ENCODE assay signal across 9 cellular contexts in the genomic region with DNA sequence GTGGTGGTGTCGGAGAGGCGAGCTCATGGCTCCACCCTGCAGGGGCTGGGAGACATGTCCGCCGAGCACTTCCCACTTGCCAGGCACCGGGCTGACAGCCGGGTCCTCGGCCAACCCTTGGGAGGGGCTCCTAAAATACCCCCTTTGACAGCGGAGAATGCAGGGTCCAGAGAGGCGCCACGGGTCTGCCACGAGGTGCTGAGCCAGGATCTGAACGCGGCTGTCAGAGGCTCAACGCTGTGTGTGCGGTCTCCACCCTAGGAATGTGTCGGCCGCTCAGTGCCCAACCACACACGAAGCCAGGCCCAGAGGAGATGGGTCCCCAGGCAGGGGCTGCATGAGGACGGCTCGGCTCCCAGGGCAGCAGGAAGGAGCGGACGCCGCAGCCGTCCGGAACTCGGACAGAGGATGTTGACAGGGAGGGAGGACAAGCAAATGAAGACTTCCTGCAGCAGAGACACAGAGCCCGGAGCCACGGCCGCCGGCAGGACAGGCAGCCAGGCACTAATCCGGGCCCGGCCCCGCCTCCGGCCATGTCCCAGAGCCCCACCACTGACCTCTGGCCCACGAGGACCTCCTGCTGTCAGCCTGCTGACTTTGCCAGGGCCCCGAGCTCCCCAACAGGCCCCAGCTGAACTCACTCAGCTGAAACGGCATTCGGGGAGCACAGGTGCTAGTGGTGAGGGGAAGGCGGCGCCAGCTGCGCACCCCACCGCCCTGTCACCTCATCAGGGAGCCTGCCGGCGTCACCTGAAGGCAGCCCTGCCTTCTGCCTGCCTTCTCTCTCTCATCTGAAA. TPM values are rescaled to one million over a fixed set of nuclear protein-coding genes. Genes with fewer than 3 reads are reported as not detected.
DNase-seq lines count a peak whose midpoint lies in the region; TF ChIP-seq lines count a peak whose summit lies in the region.
"Had no signal": no experiment of that assay in that cellular context is flagged by ENCODE, and none has a peak within 500 bp of the region (broad histone marks: within the 10 kb centered on the region; RNA-seq: fewer than 3 reads in every experiment).

No MANE protein-coding gene starts in this region.

- WGBS in GM23248 (ENCODE audit: low coverage in 1 of 2, low lambda C conversion rate in 2 of 2, missing lambda C conversion rate in 2 of 2), 2 experiments = 29 to 30% methylated on average over 33 to 43 of the region's 44 CpGs
- 22 to 29% methylated on average over 32 to 33 of the region's 44 CpGs for WGBS in tibial nerve, 2 donors

- TF ChIP-seq CTCF in ascending aorta (IDR thresholded peaks at IDR 0.05) = no peak
- no peak for TF ChIP-seq CTCF in tibial nerve (IDR thresholded peaks at IDR 0.05)
- no peak for TF ChIP-seq CTCF in MM.1S (IDR thresholded peaks at IDR 0.05; ENCODE audit: low read length)

- no peak for TF ChIP-seq EP300 in tibial nerve (IDR thresholded peaks at IDR 0.05)

- H2AFZ ChIP-seq in GM23248 (peak overlapping the region; percentile 48), MM.1S (ENCODE audit: low read length) (no peak overlapping the region)

- H3K9me3 ChIP-seq in GM23248 (ENCODE audit: low read depth) (no peaks in the 10 kb centered on the region), ascending aorta (no peaks in the 10 kb centered on the region), tibial nerve (no peaks in the 10 kb centered on the region), MM.1S (replicated peaks; ENCODE audit: insufficient read depth, low read length) (no peaks in the 10 kb centered on the region)

- H3K4me1 ChIP-seq in GM23248 (ENCODE audit: insufficient read depth) (peaks cover 10% of the 10 kb centered on the region; the same call in 1 of the 2 replicates), ascending aorta (peaks cover 0 to 12% of the 10 kb centered on the region in 2 donors), tibial nerve (peaks cover 0 to 63% (median 22%) of the 10 kb centered on the region in 4 donors), MM.1S (ENCODE audit: low read length) (no peaks in the 10 kb centered on the region)

- H3K9ac ChIP-seq in GM23248 = peak overlapping the region; percentile 28
- H3K9ac ChIP-seq in MM.1S (ENCODE audit: low read length) = no peak overlapping the region

- H4K20me1 ChIP-seq in GM23248 (ENCODE audit: insufficient read depth) (no peaks in the 10 kb centered on the region), MM.1S (ENCODE audit: insufficient read depth, low read length) (no peaks in the 10 kb centered on the region)

- H3K4me2 ChIP-seq in GM23248 (ENCODE audit: unreplicated experiment) (peak overlapping the region; percentile 40), MM.1S (ENCODE audit: low read depth, low read length) (no peak overlapping the region)

- no peaks in the 10 kb centered on the region for H3K27me3 ChIP-seq in GM23248 (replicated peaks; ENCODE audit: insufficient read depth)
- H3K27me3 ChIP-seq in ascending aorta = no peaks in the 10 kb centered on the region
- H3K27me3 ChIP-seq in tibial nerve = no peaks in the 10 kb centered on the region
- H3K27me3 ChIP-seq in MM.1S (replicated peaks; ENCODE audit: insufficient read depth, low read length) = peaks cover 33% of the 10 kb centered on the region

- no peak for TF ChIP-seq POLR2A in tibial nerve (IDR thresholded peaks at IDR 0.05)

- H3F3A ChIP-seq in GM23248 (ENCODE audit: insufficient read depth) (no peaks in the 10 kb centered on the region), MM.1S (ENCODE audit: insufficient read depth, low read length) (no peaks in the 10 kb centered on the region)

- in situ Hi-C loops in GM23248 (cut with MboI) = no loop called here

- DNase-seq in GM23248 (peak; percentile 55), ascending aorta (ENCODE audit: low spot score in 2 of 2) (no peak), left kidney (ENCODE audit: low read depth, low spot score) (peak; percentile 77), tibial nerve (ENCODE audit: low spot score in 2 of 2) (no peak), HPDE6-E6E7 (ENCODE audit: extremely low spot score) (no peak), MM.1S (no peak), mesenteric fat pad (ENCODE audit: low spot score) (no peak)
- DNase-seq in activated effector memory CD4-positive, alpha-beta T cell treated with Interleukin-2 at 50 U/mL for 16 hours = no peak
- DNase-seq: NCI-H2171 treated with DMSO at 0.1 percent for 48 hours had no signal

- H3K9me2 ChIP-seq in GM23248 (ENCODE audit: insufficient read depth) = no peaks in the 10 kb centered on the region
- H3K9me2 ChIP-seq in MM.1S (replicated peaks; ENCODE audit: insufficient read depth, low read length) = no peaks in the 10 kb centered on the region

- H3K79me2 ChIP-seq in GM23248 (ENCODE audit: insufficient read depth) (peaks cover 97% of the 10 kb centered on the region), MM.1S (ENCODE audit: low read length) (no peaks in the 10 kb centered on the region)

- H3K27ac ChIP-seq in GM23248 = no peak overlapping the region
- H3K27ac ChIP-seq in ascending aorta = peak overlapping the region in 1 of 2 donors; percentile 25
- peak overlapping the region in 2 of 4 donors; percentile 47 to 60 for H3K27ac ChIP-seq in tibial nerve
- H3K27ac ChIP-seq in MM.1S (ENCODE audit: low read length) = no peak overlapping the region

- no peaks in the 10 kb centered on the region for H3K36me3 ChIP-seq in GM23248 (ENCODE audit: low read depth)
- H3K36me3 ChIP-seq in ascending aorta = no peaks in the 10 kb centered on the region
- no peaks in the 10 kb centered on the region for H3K36me3 ChIP-seq in tibial nerve
- H3K36me3 ChIP-seq in MM.1S (replicated peaks; ENCODE audit: insufficient read depth, low read length) = no peaks in the 10 kb centered on the region

- intact Hi-C loops in ascending aorta (cut with DNase I) = no loop called here

- H3K4me3 ChIP-seq in GM23248 (peak overlapping the region; percentile 54), ascending aorta (peak overlapping the region; percentile 18 to 52), tibial nerve (peak overlapping the region in 3 of 4 donors; percentile 1 to 34 (median 31)), MM.1S (ENCODE audit: low read length) (no peak overlapping the region)

RNA-seq across cellular contexts. Expression of a gene that starts 12.8 kb away (rescaled TPM):
- 8.3 and 9.0 TPM in 2 replicates for total RNA-seq in GM23248 (2014; rRNA removed; shearing (Covaris generic))
- polyA plus RNA-seq in GM23248 (2016; fragmentation: Nextera tagmentation; extraction: Ambion mirVana) = 6.7 and 7.3 TPM in 2 replicates
- total RNA-seq in ascending aorta (12.7 TPM), tibial nerve (10 to 100 TPM; 10.3 to 20.1 (median 13.1) TPM), mesenteric fat pad (19.3 TPM)

RNA-seq across cellular contexts. Expression of a gene that starts 46.0 kb away (rescaled TPM):
- total RNA-seq in GM23248 (2014; rRNA removed; shearing (Covaris generic)) = 25.9 and 36.3 TPM in 2 replicates
- polyA plus RNA-seq in GM23248 (2016; fragmentation: Nextera tagmentation; extraction: Ambion mirVana) = 32.1 and 36.6 TPM in 2 replicates
- total RNA-seq in ascending aorta (15.9 TPM), tibial nerve (10 to 100 TPM in 3 of 4 donors, 1 to 10 TPM in 1; 9.2 to 28.2 (median 13.7) TPM), mesenteric fat pad (13.5 TPM)

Comparison
In these comparisons a context has a peak if more than half of its experiments do, and no peak if none do; other contexts are left out.
1. DNase-seq: peak in GM23248 (single experiment) and left kidney (single experiment); none in ascending aorta (0 of 2), tibial nerve (0 of 2), activated effector memory CD4-positive, alpha-beta T cell treated with Interleukin-2 at 50 U/mL for 16 hours (single experiment), HPDE6-E6E7 (single experiment), MM.1S (single experiment) and mesenteric fat pad (single experiment).